ENCODE assay signal across 24 cellular contexts in genomic region chr13:25167349-25167748, GRCh38. TPM values are rescaled to one million over a fixed set of nuclear protein-coding genes. Genes with fewer than 3 reads are reported as not detected.
"Had no signal": no experiment of that assay in that cellular context is flagged by ENCODE, and none has a peak within 500 bp of the region (broad histone marks: within the 10 kb centered on the region; RNA-seq: fewer than 3 reads in every experiment).

No MANE protein-coding gene starts in this region.

- H3K36me3 ChIP-seq: left lung, neutrophil, ovary, tibial nerve had no signal

- ATAC-seq: activated CD8-positive, alpha-beta memory T cell treated with anti-CD3 and anti-CD28 coated beads, Interleukin-2, amount 10 ng/mL, durations not matched to agents 7 days and 5 days; activated CD8-positive, alpha-beta T cell treated with anti-CD3 and anti-CD28 coated beads for 36 hours; activated naive CD8-positive, alpha-beta T cell treated with anti-CD3 and anti-CD28 coated beads, Interleukin-2, amount 50 U/mL, for 24 hours; body of pancreas; foreskin keratinocyte; left lung; natural killer cell; right cardiac atrium; stimulated activated naive CD8-positive, alpha-beta T cell treated with anti-CD3 and anti-CD28 coated beads, Interleukin-15, Interleukin-2, amounts not matched to agents 100 U/mL and 50 U/mL, for 24 hours had no signal

- H3K4me1 ChIP-seq: foreskin keratinocyte had no signal

- H3K4me3 ChIP-seq: body of pancreas, left lung, lung, ovary, tibial nerve had no signal

- H3K9me3 ChIP-seq: body of pancreas, left lung, neutrophil, ovary, tibial nerve had no signal

- H3K27ac ChIP-seq: body of pancreas, foreskin keratinocyte, left lung, neutrophil, ovary, tibial nerve had no signal

- DNase-seq: activated CD4-positive, alpha-beta T cell treated with anti-CD3 and anti-CD28 coated beads for 48 hours; activated CD8-positive, alpha-beta memory T cell treated with anti-CD3 and anti-CD28 coated beads, Interleukin-2, amount 10 ng/mL, durations not matched to agents 7 days and 5 days; activated CD8-positive, alpha-beta T cell treated with anti-CD3 and anti-CD28 coated beads for 36 hours; activated gamma-delta T cell; activated naive CD4-positive, alpha-beta T cell treated with anti-CD3 and anti-CD28 coated beads, Interleukin-2, amount 50 U/mL, for 16 hours; activated naive CD8-positive, alpha-beta T cell treated with anti-CD3 and anti-CD28 coated beads, Interleukin-2, amount 50 U/mL, for 24 hours; body of pancreas; dermis blood vessel endothelial cell; effector memory CD4-positive, alpha-beta T cell; foreskin keratinocyte; kidney; left lung; natural killer cell; ovary; right cardiac atrium; stimulated activated CD4-positive, alpha-beta T cell treated with anti-CD3 and anti-CD28 coated beads, Interleukin-4, amount 100 ng/mL, for 4 hours; stimulated activated naive CD8-positive, alpha-beta T cell treated with anti-CD3 and anti-CD28 coated beads, Interleukin-15, Interleukin-2, amounts not matched to agents 100 U/mL and 50 U/mL, for 24 hours had no signal

- H3K27me3 ChIP-seq: ovary had no signal

RNA-seq across cellular contexts. Expression of gene AMER2, which starts 4.7 kb away (rescaled TPM):
- total RNA-seq: activated CD8-positive, alpha-beta memory T cell treated with anti-CD3 and anti-CD28 coated beads, Interleukin-2, amount 10 ng/mL, durations not matched to agents 7 days and 5 days; activated CD8-positive, alpha-beta T cell treated with anti-CD3 and anti-CD28 coated beads for 36 hours; activated T-helper 1 cell treated with anti-CD3 and anti-CD28 coated beads, Interleukin-12 subunit alpha, Interleukin-12 subunit beta, Interleukin-2, Interleukin-4 antibody, amounts not matched to agents 30 ng/mL and 10 ng/mL and 1 ng/mL, durations not matched to agents 14 hours and 24 hours and 36 hours; body of pancreas; cardiac septum; dermis blood vessel endothelial cell; foreskin keratinocyte; natural killer cell; pulmonary artery endothelial cell; right cardiac atrium had no signal
- polyA plus RNA-seq: esophagus, foreskin keratinocyte, right cardiac atrium had no signal
